ENCODE assay signal across 1 cellular context in genomic region chr5:108381955-108382783, GRCh38.
TF ChIP-seq lines count a peak whose summit lies in the region.

TSS of gene FBXL17 (minus strand) at chr5:108382098.

TF ChIP-seq in HepG2, 621 proteins besides CTCF, POLR2A, EP300 and RAD21 (continued from another document and continues in another):
- TF ChIP-seq CSRNP2 (CRISPR knock-in tag; conservative IDR thresholded peaks at IDR 0.05; ENCODE audit: low read depth) (peak; percentile 64; the same call in 1 of the 2 replicates), HHEX (CRISPR knock-in tag; IDR thresholded peaks at IDR 0.05) (no peak), NFE2 (CRISPR knock-in tag; IDR thresholded peaks at IDR 0.05) (no peak), ELF4 (CRISPR knock-in tag; IDR thresholded peaks at IDR 0.05; ENCODE audit: borderline replicate concordance) (no peak), KLF11 (CRISPR knock-in tag; IDR thresholded peaks at IDR 0.05) (peak; percentile 89; the same call in 1 of the 2 replicates), ZNF770 (CRISPR knock-in tag; IDR thresholded peaks at IDR 0.05) (no peak), CAMTA2 (CRISPR knock-in tag; IDR thresholded peaks at IDR 0.05; ENCODE audit: borderline replicate concordance) (peak; percentile 78; the same call in 1 of the 2 replicates), KMT2B (CRISPR knock-in tag; IDR thresholded peaks at IDR 0.05) (peak; percentile 95), ESRRA (CRISPR knock-in tag; IDR thresholded peaks at IDR 0.05; ENCODE audit: low read depth) (no peak), YY1 (IDR thresholded peaks at IDR 0.05; ENCODE audit: insufficient read depth, insufficient replicate concordance, low read depth, low read length) (peak; percentile 41), ZNF446 (CRISPR knock-in tag; IDR thresholded peaks at IDR 0.05) (peak; percentile 55; the same call in 1 of the 2 replicates), ZNF33B (CRISPR knock-in tag; IDR thresholded peaks at IDR 0.05) (peak; percentile 62; the same call in 1 of the 2 replicates), MTF2 (CRISPR knock-in tag; IDR thresholded peaks at IDR 0.05; ENCODE audit: borderline replicate concordance) (no peak), ZSCAN29 (CRISPR knock-in tag; conservative IDR thresholded peaks at IDR 0.05) (peak; percentile 98), MATR3 (CRISPR knock-in tag; IDR thresholded peaks at IDR 0.05) (no peak), FOXP4 (CRISPR knock-in tag; IDR thresholded peaks at IDR 0.05) (peak; percentile 69; the same call in 1 of the 2 replicates), ZBTB7A (CRISPR knock-in tag; IDR thresholded peaks at IDR 0.05) (no peak), ZSCAN20 (CRISPR knock-in tag; IDR thresholded peaks at IDR 0.05; ENCODE audit: borderline replicate concordance) (peak; percentile 72; the same call in 1 of the 2 replicates), ZNF367 (CRISPR knock-in tag; IDR thresholded peaks at IDR 0.05; ENCODE audit: borderline replicate concordance) (peak; percentile 90), GPBP1L1 (CRISPR knock-in tag; IDR thresholded peaks at IDR 0.05) (no peak), ZNF335 (CRISPR knock-in tag; IDR thresholded peaks at IDR 0.05) (no peak; the same call in 1 of the 2 replicates), HOXD1 (CRISPR knock-in tag; IDR thresholded peaks at IDR 0.05) (peak; percentile 95), STAT6 (CRISPR knock-in tag; IDR thresholded peaks at IDR 0.05; ENCODE audit: borderline replicate concordance) (no peak; the same call in 1 of the 2 replicates), CCDC6 (CRISPR knock-in tag; IDR thresholded peaks at IDR 0.05) (peak; percentile 82; the same call in 1 of the 2 replicates), ZNF333 (CRISPR knock-in tag; IDR thresholded peaks at IDR 0.05; ENCODE audit: borderline replicate concordance) (no peak; the same call in 1 of the 2 replicates), ZNF563 (CRISPR knock-in tag; IDR thresholded peaks at IDR 0.05) (peak; percentile 73; the same call in 1 of the 2 replicates), ZNF234 (CRISPR knock-in tag; conservative IDR thresholded peaks at IDR 0.05) (peak; percentile 35; the same call in 1 of the 2 replicates), XRCC5 (optimal IDR thresholded peaks at IDR 0.05; ENCODE audit: low read length) (peak; percentile 81), ZBTB40 (IDR thresholded peaks at IDR 0.05) (no peak; the same call in 1 of the 2 replicates), ZBTB40 (CRISPR knock-in tag; IDR thresholded peaks at IDR 0.05) (peak; percentile 66; the same call in 1 of the 2 replicates), PITX1 (CRISPR knock-in tag; IDR thresholded peaks at IDR 0.05) (peak; percentile 75), ASH2L (IDR thresholded peaks at IDR 0.05; ENCODE audit: insufficient read length, low read depth, low read length) (peak; percentile 89), DDIT3 (CRISPR knock-in tag; IDR thresholded peaks at IDR 0.05) (no peak)
